ENCODE assay signal across 19 cellular contexts in the genomic region with DNA sequence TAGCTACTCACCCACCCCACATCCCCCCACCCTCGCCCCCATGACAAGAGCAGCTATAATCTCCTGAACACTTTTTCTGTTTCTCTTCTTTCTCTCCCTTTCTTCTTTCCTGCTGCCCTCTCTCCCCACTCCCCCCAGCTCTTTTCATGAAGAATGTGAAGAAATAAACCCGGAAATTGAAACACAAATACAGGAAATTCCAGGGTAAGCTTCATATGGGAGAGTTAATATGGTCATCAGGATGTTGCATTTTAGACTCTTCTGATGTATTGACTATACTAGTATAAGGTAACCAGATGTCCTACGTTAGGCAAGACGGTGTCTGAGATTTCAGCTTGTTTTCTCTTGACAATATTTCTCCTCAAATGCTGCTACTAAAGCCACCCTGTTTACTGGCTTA. TPM values are rescaled to one million over a fixed set of nuclear protein-coding genes. Genes with fewer than 3 reads are reported as not detected.
DNase-seq lines count a peak whose midpoint lies in the region; ATAC-seq and TF ChIP-seq lines count a peak whose summit lies in the region.
"Had no signal": no experiment of that assay in that cellular context is flagged by ENCODE, and none has a peak within 500 bp of the region (broad histone marks: within the 10 kb centered on the region; RNA-seq: fewer than 3 reads in every experiment).

No MANE protein-coding gene starts in this region.

- H3K4me1 Mint-ChIP-seq in Calu3 (ENCODE audit: low read depth, unreplicated experiment) = peaks cover 68% of the 10 kb centered on the region
- peaks cover 37% of the 10 kb centered on the region for H3K4me1 Mint-ChIP-seq in nephron

- H3K9me3 Mint-ChIP-seq in Calu3 (ENCODE audit: low read depth, unreplicated experiment) = no peaks in the 10 kb centered on the region
- H3K9me3 Mint-ChIP-seq in nephron = no peaks in the 10 kb centered on the region

- TF ChIP-seq CTCF in Calu3 (IDR thresholded peaks at IDR 0.05; ENCODE audit: unreplicated experiment) (no peak), fibroblast of pulmonary artery (IDR thresholded peaks at IDR 0.05; ENCODE audit: low read length, missing control alignments) (no peak), nephron (IDR thresholded peaks at IDR 0.05; ENCODE audit: unreplicated experiment in 3 of 3) (no peak)

- no peak for DNase-seq in Calu3
- peak in 1 of 2 experiments; percentile 65 for DNase-seq in SJSA1 (ENCODE audit: low read depth in 1 of 2, low spot score in 2 of 2)
- peak; percentile 73 for DNase-seq in fibroblast of pulmonary artery (ENCODE audit: low read depth)
- DNase-seq in GDM1 (lab: John Stamatoyannopoulos, UW) = no peak
- no peak for DNase-seq in NCI-H1930 (lab: John Stamatoyannopoulos, UW)
- DNase-seq: CD4-positive, alpha-beta T cell; EL; MM.1S; NCI-H1092 treated with DMSO at 0.1 percent for 48 hours; NCI-H146; NCI-H2107; NCI-H524; NCI-H82; PC-9; SIG-M5 had no signal

- intact Hi-C loops in Calu3 (cut with micrococcal nuclease; ENCODE audit: unreplicated experiment) = no loop called here

- peak overlapping the region; percentile 78 for H3K27ac ChIP-seq in SJSA1
- H3K27ac ChIP-seq: PC-9, RWPE1 had no signal

- no peaks in the 10 kb centered on the region for H3K36me3 ChIP-seq in SJSA1

- H3K4me3 Mint-ChIP-seq in Calu3 (ENCODE audit: low read depth, unreplicated experiment) (peak overlapping the region; percentile 5), nephron (no peak overlapping the region)
- H3K4me3 Mint-ChIP-seq: CD4-positive, alpha-beta T cell had no signal

- ATAC-seq in HG03378 (IDR thresholded peaks at IDR 0.05; ENCODE audit: unreplicated experiment) (no peak), GM21825 (IDR thresholded peaks at IDR 0.05; ENCODE audit: unreplicated experiment) (no peak)

- CTCF ChIA-PET in Calu3 (lab: Charles Lee) = interaction anchor here (0.7 to 2.4 kb wide), 8 partner anchors 7 to 109 kb away, joined by 3 to 11 read pairs (median 5); no protein-coding TSS in a partner anchor

- H3K36me3 Mint-ChIP-seq in Calu3 (ENCODE audit: insufficient read depth, unreplicated experiment) = peaks cover 10% of the 10 kb centered on the region
- H3K36me3 Mint-ChIP-seq in nephron (ENCODE audit: low read depth) = no peaks in the 10 kb centered on the region

- no peaks in the 10 kb centered on the region for H3K9me3 ChIP-seq in SJSA1 (replicated peaks)

- no peaks in the 10 kb centered on the region for H3K27me3 Mint-ChIP-seq in Calu3 (ENCODE audit: unreplicated experiment)
- H3K27me3 Mint-ChIP-seq in nephron (ENCODE audit: low read depth) = no peaks in the 10 kb centered on the region
- H3K27me3 Mint-ChIP-seq: CD4-positive, alpha-beta T cell had no signal

- H3K4me1 ChIP-seq in SJSA1 (replicated peaks) = peaks cover 33% of the 10 kb centered on the region

- peak overlapping the region; percentile 79 for H3K27ac Mint-ChIP-seq in Calu3 (ENCODE audit: unreplicated experiment)
- H3K27ac Mint-ChIP-seq in nephron = peak overlapping the region; percentile 8 to 41 (median 37)
- H3K27ac Mint-ChIP-seq: CD4-positive, alpha-beta T cell had no signal

- H3K27me3 ChIP-seq in SJSA1 (replicated peaks) = no peaks in the 10 kb centered on the region

- no peak overlapping the region for H3K4me3 ChIP-seq in SJSA1
- H3K4me3 ChIP-seq in fibroblast of pulmonary artery (replicated peaks; ENCODE audit: low read depth, low read length) = no peak overlapping the region
- H3K4me3 ChIP-seq: PC-9 had no signal

- BruUV-seq in Calu3 (replicated peaks; lab: Mats Ljungman, UMichigan) = no TSS peak

RNA-seq across cellular contexts. Expression of a gene that starts 41.6 kb away (rescaled TPM):
- total RNA-seq in Calu3 (2022) = 261 and 357 TPM in 2 replicates
- 30.6 and 51.8 TPM in 2 replicates for total RNA-seq in SJSA1 (2014; rRNA removed; shearing (Covaris generic))
- total RNA-seq: CD4-positive, alpha-beta T cell had no signal
